Comparison of ENCODE assay signal across 25 cellular contexts in the genomic region with DNA sequence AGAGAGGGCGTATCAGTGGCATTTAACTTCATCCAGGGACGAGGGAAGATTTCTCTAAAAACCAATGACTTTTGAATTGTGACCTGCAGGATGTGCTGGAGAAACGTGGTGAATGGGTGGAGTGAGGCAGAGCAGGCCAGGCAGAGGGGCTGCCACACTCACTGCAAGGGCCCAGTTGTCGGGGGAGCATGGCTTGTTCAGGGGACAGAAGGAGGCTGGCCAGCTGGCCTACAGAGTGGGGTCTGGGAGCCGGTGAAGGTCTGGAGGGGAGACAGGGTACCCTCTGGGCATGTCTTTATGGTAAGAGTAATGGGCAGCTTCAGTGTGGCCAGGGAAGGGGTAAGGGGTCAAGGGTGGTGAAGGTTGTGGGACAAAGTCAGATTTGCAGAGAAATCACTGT.
DNase-seq lines count a peak whose midpoint lies in the region; ATAC-seq and TF ChIP-seq lines count a peak whose summit lies in the region.
"Had no signal": no experiment of that assay in that cellular context is flagged by ENCODE, and none has a peak within 500 bp of the region (broad histone marks: within the 10 kb centered on the region; RNA-seq: fewer than 3 reads in every experiment).

No MANE protein-coding gene starts in this region.

- DNase-seq in ecto neural progenitor cell (ENCODE audit: low spot score) (peak; percentile 39), esophagus muscularis mucosa (ENCODE audit: extremely low spot score) (peak; percentile 62), hepatic stellate cell (ENCODE audit: low spot score) (no peak), HCEC 1CT (no peak)
- DNase-seq in activated naive CD8-positive, alpha-beta T cell treated with anti-CD3 and anti-CD28 coated beads, Interleukin-2, amount 50 U/mL, for 24 hours, result no peak
- DNase-seq: 8988T; ACHN; AML-193; BE2C; CD4-positive, alpha-beta T cell; CD8-positive, alpha-beta memory T cell; DMS 273 treated with DMSO at 0.1 percent for 48 hours; DMS79; EL; GDM1; GOT3; H7 had no signal

- no peaks in the 10 kb centered on the region for H3K27me3 Mint-ChIP-seq in brain
- peaks cover 6% of the 10 kb centered on the region for H3K27me3 Mint-ChIP-seq in activated naive CD8-positive, alpha-beta T cell treated with anti-CD3 and anti-CD28 coated beads, Interleukin-2, amount 50 U/mL, for 24 hours

- H2AFZ ChIP-seq in neuron (ENCODE audit: low read depth, low read length), result no peak overlapping the region

- intact Hi-C loops in esophagus muscularis mucosa (cut with DNase I), result no loop called here

- peak overlapping the region in 3 of 5 experiments; percentile 25 to 76 (median 63) for H3K4me3 Mint-ChIP-seq in brain
- no peak overlapping the region for H3K4me3 Mint-ChIP-seq in activated naive CD8-positive, alpha-beta T cell treated with anti-CD3 and anti-CD28 coated beads, Interleukin-2, amount 50 U/mL, for 24 hours
- H3K4me3 Mint-ChIP-seq: CD14-positive monocyte; CD4-positive, alpha-beta T cell; CD8-positive, alpha-beta memory T cell had no signal

- TF ChIP-seq POLR2A in esophagus muscularis mucosa (IDR thresholded peaks at IDR 0.05; ENCODE audit: low read depth), result no peak

- H3K4me3 ChIP-seq in esophagus muscularis mucosa (no peak overlapping the region), neuron (ENCODE audit: low read length) (peak overlapping the region; percentile 40)
- H3K4me3 ChIP-seq: A549; BLaER1 treated with 17β-estradiol and CSF1 and Interleukin-3, amounts not matched to agents 10 nM and 100 nM; GM12878 had no signal

- peaks cover 0 to 19% (median 5%) of the 10 kb centered on the region in 5 experiments for H3K9me3 Mint-ChIP-seq in brain
- no peaks in the 10 kb centered on the region for H3K9me3 Mint-ChIP-seq in activated naive CD8-positive, alpha-beta T cell treated with anti-CD3 and anti-CD28 coated beads, Interleukin-2, amount 50 U/mL, for 24 hours
- H3K9me3 Mint-ChIP-seq: CD4-positive, alpha-beta T cell had no signal

- ATAC-seq in HG03432 (IDR thresholded peaks at IDR 0.05; ENCODE audit: unreplicated experiment), result no peak
- no peak for ATAC-seq in activated naive CD8-positive, alpha-beta T cell treated with anti-CD3 and anti-CD28 coated beads, Interleukin-2, amount 50 U/mL, for 24 hours
- ATAC-seq: GM12878, HCT116 had no signal

- H3K27ac Mint-ChIP-seq in brain, result peak overlapping the region; percentile 48 to 88 (median 86)
- H3K27ac Mint-ChIP-seq in activated naive CD8-positive, alpha-beta T cell treated with anti-CD3 and anti-CD28 coated beads, Interleukin-2, amount 50 U/mL, for 24 hours, result no peak overlapping the region
- H3K27ac Mint-ChIP-seq: CD4-positive, alpha-beta T cell; CD8-positive, alpha-beta memory T cell had no signal

- H3K27me3 ChIP-seq in esophagus muscularis mucosa, result no peaks in the 10 kb centered on the region
- no peaks in the 10 kb centered on the region for H3K27me3 ChIP-seq in neuron (ENCODE audit: insufficient read depth, low read length)
- H3K27me3 ChIP-seq: BE2C; BLaER1 treated with 17β-estradiol and CSF1 and Interleukin-3, amounts not matched to agents 10 nM and 100 nM had no signal

- peaks cover 46% of the 10 kb centered on the region for H3K4me1 Mint-ChIP-seq in brain
- H3K4me1 Mint-ChIP-seq in activated naive CD8-positive, alpha-beta T cell treated with anti-CD3 and anti-CD28 coated beads, Interleukin-2, amount 50 U/mL, for 24 hours, result no peaks in the 10 kb centered on the region
- H3K4me1 Mint-ChIP-seq: CD8-positive, alpha-beta memory T cell had no signal

- WGBS in esophagus muscularis mucosa, result 92% methylated on average over 5 of the region's 5 CpGs

- no peak overlapping the region for H3K27ac ChIP-seq in esophagus muscularis mucosa (replicated peaks in 1 of 4)
- H3K27ac ChIP-seq: A549; BLaER1 treated with 17β-estradiol and CSF1 and Interleukin-3, amounts not matched to agents 10 nM and 100 nM had no signal

- H3K4me1 ChIP-seq in esophagus muscularis mucosa, result no peaks in the 10 kb centered on the region
- H3K4me1 ChIP-seq in neuron (ENCODE audit: insufficient read depth, low read length), result peaks cover 36% of the 10 kb centered on the region
- H3K4me1 ChIP-seq: A549, BE2C had no signal

- H3K9me3 ChIP-seq in esophagus muscularis mucosa, result no peaks in the 10 kb centered on the region
- peaks cover 10% of the 10 kb centered on the region for H3K9me3 ChIP-seq in neuron (ENCODE audit: low read length)
- H3K9me3 ChIP-seq: A549, BE2C had no signal

- TF ChIP-seq EP300 in esophagus muscularis mucosa (IDR thresholded peaks at IDR 0.05), result no peak

- H3K36me3 ChIP-seq in esophagus muscularis mucosa, result no peaks in the 10 kb centered on the region
- H3K36me3 ChIP-seq in neuron (ENCODE audit: insufficient read depth, low read length), result peaks cover 8% of the 10 kb centered on the region
- H3K36me3 ChIP-seq: BE2C; BLaER1 treated with 17β-estradiol and CSF1 and Interleukin-3, amounts not matched to agents 10 nM and 100 nM had no signal

- H3K36me3 Mint-ChIP-seq in brain, result peaks cover 12% of the 10 kb centered on the region
- H3K36me3 Mint-ChIP-seq in activated naive CD8-positive, alpha-beta T cell treated with anti-CD3 and anti-CD28 coated beads, Interleukin-2, amount 50 U/mL, for 24 hours (ENCODE audit: low read depth), result no peaks in the 10 kb centered on the region
- H3K36me3 Mint-ChIP-seq: CD14-positive monocyte; CD8-positive, alpha-beta memory T cell had no signal

- TF ChIP-seq CTCF in brain (conservative IDR thresholded peaks at IDR 0.05), result no peak
- TF ChIP-seq CTCF in esophagus muscularis mucosa (IDR thresholded peaks at IDR 0.05), result no peak

Comparison
In these comparisons a context has a peak if more than half of its experiments do, and no peak if none do; other contexts are left out.
1. DNase-seq: peak in ecto neural progenitor cell (single experiment) and esophagus muscularis mucosa (single experiment); none in hepatic stellate cell (single experiment), HCEC 1CT (single experiment) and activated naive CD8-positive, alpha-beta T cell treated with anti-CD3 and anti-CD28 coated beads, Interleukin-2, amount 50 U/mL, for 24 hours (single experiment).